ENCODE assay signal across 9 cellular contexts in the genomic region with DNA sequence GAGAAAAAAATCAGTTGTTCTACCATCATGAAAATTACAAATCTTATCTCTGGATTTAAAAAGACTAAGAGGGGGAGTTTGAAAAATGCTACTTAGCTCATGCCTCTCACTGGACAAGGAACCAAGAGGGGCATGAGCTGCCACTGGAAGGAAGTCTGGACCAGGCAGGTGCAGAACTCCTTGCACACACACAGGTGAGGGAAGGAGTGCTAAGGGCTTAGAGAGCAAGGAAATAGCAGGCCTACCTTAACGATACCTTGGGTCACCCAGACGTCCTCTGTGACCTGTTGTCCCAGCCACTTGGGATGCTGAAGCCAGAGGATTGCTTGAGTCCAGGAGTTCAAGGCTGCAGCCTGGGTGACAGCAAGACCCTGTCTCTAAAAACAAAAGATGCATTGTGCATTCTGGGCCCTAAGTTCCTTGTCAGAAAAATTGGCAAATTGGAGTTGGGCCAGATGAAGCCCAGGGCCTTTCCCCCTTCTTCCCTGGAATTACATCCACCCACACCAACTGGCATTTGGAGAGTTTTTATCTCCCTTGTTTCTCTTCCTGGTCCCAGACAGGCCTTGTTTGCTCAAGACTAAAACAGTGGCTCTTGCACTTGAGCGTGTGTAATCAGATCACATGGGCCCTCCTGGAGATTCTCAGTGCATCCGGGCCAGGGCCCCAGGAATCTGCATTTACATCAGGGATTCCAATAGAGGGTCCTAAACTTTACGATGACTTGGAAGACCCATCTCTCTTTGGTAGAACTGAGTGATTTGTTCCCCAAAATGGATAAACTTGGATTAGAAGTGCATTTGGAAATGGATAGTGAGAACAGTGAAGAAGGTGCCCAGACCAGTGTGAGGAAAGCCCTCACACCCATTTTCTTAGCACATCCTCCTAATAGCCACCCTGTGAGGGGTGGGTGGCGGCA. TPM values are rescaled to one million over a fixed set of nuclear protein-coding genes. Genes with fewer than 3 reads are reported as not detected.
DNase-seq lines count a peak whose midpoint lies in the region; ATAC-seq and TF ChIP-seq lines count a peak whose summit lies in the region.
"Had no signal": no experiment of that assay in that cellular context is flagged by ENCODE, and none has a peak within 500 bp of the region (broad histone marks: within the 10 kb centered on the region; RNA-seq: fewer than 3 reads in every experiment).

No MANE protein-coding gene starts in this region.

- ATAC-seq in left lung (no peak), GM18867 (IDR thresholded peaks at IDR 0.05; ENCODE audit: unreplicated experiment) (no peak)

- H3K9me3 ChIP-seq in left lung (no peaks in the 10 kb centered on the region), thymus (ENCODE audit: control insufficient read depth) (peaks cover 1% of the 10 kb centered on the region)
- H3K9me3 ChIP-seq: SJSA1 had no signal

- DNase-seq in COLO829 (ENCODE audit: low spot score) = peak; percentile 61
- peak; percentile 61 for DNase-seq in KBM-7
- no peak for DNase-seq in left lung
- no peak for DNase-seq in NCI-H748 (lab: John Stamatoyannopoulos, UW; ENCODE audit: unreplicated experiment)
- no peak for DNase-seq in NCI-H128 (lab: John Stamatoyannopoulos, UW; ENCODE audit: unreplicated experiment)

- 92% methylated on average over 6 of the region's 6 CpGs for WGBS in thymus

- H3K36me3 ChIP-seq in left lung = peaks cover 0 to 20% of the 10 kb centered on the region in 2 donors
- peaks cover 32% of the 10 kb centered on the region for H3K36me3 ChIP-seq in thymus (ENCODE audit: control insufficient read depth, insufficient read depth)

- H3K4me3 ChIP-seq in left lung (peak overlapping the region in 1 of 2 donors; percentile 96), thymus (ENCODE audit: low read length) (peak overlapping the region; percentile 94)
- H3K4me3 ChIP-seq: SJSA1 had no signal

- H3K27ac ChIP-seq in angular gyrus (ENCODE audit: low read depth, low read length) (peak overlapping the region; percentile 95), left lung (peak overlapping the region; percentile 87 to 99), thymus (ENCODE audit: low read depth) (peak overlapping the region; percentile 99)
- H3K27ac ChIP-seq: SJSA1 had no signal

- no peak for TF ChIP-seq CTCF in left lung (IDR thresholded peaks at IDR 0.05)

- in situ Hi-C loops in KBM-7 (cut with MboI; ENCODE audit: low pct_unique_long_range_greater_than_20kb, low sequenced_read_pairs) = no loop called here

- H3K27me3 ChIP-seq in left lung = no peaks in the 10 kb centered on the region
- no peaks in the 10 kb centered on the region for H3K27me3 ChIP-seq in thymus (ENCODE audit: control insufficient read depth, insufficient read depth)
- H3K27me3 ChIP-seq: SJSA1 had no signal

- H3K4me1 ChIP-seq in left lung (peaks cover 16 to 49% of the 10 kb centered on the region in 2 donors), thymus (ENCODE audit: control insufficient read depth, insufficient read depth, low read length) (peaks cover 30% of the 10 kb centered on the region)

- intact Hi-C loops in left lung (cut with DNase I) = loop anchor here in 1 of 2 donors (10.0 kb wide), 1 partner anchor 58 kb away; no protein-coding TSS in a partner anchor

RNA-seq across cellular contexts. Expression of a gene that starts 3.0 kb away (rescaled TPM):
- 10 to 100 TPM; 40.7 to 73.8 TPM for total RNA-seq in left lung
- polyA plus RNA-seq in thymus = 628 TPM

Comparison
In these comparisons a context has a peak if more than half of its experiments do, and no peak if none do; other contexts are left out.
1. DNase-seq: peak in COLO829 (single experiment) and KBM-7 (single experiment); none in left lung (0 of 2), NCI-H748 (single experiment) and NCI-H128 (single experiment).
2. Peak in every context shown above with its lines, with median percentiles within 50 percentile points of each other: H3K27ac ChIP-seq.